Comparison of ENCODE assay signal across 8 cellular contexts in the genomic region with DNA sequence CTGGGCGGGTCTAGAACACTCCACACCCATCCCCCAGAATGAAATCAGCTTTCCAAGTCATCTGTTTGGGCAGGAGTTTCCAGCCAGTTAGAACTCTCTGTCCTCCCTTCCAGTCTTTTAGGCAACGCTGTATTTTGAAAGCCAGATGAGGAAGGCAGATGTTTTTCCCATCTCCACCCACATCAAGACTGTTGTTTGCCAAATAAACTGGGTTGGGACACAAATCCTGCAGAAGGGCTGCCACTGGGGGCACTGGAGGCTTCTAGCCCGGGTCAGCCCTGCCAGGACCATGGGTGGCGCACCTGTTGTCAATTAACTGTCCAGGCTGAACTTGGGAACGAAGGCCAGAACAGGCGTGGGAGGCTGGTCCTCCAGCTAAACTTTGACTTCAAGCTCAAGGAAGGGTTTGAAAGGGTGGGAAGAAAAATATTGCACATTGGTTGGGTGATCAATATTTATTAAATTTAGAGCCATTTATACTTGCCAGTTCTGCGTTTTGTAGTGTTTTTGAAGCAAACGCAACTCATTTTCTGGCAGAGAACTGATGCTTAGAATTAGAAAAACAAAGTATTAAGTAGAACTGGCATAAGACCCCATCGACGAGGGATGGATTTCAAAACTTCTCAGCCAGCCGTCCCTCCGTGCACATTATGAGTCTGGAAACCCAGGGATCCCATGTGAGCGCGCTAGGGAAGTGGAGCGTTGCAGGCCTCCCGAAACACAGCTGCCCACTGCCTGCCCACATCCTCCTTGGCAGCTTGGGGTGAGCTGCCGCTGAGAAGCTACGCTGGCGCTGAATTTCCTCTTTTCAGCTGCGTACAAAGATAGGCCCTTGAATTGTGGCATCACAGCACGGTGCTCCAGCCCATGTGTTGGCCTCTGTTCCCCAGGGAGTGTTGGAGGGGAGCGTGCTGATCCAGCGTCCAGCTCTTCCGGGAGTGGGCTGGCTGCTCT.
A peak's percentile ranks its signal among the peaks of the same experiment; 100 is the strongest.
DNase-seq lines count a peak whose midpoint lies in the region; ATAC-seq and TF ChIP-seq lines count a peak whose summit lies in the region.

No MANE protein-coding gene starts in this region.

- peak; percentile 29 for ATAC-seq in GM21529 (IDR thresholded peaks at IDR 0.05; ENCODE audit: unreplicated experiment)
- ATAC-seq in omental fat pad (ENCODE audit: low FRiP score) = peak; percentile 20
- no peak for ATAC-seq in GM19328 (IDR thresholded peaks at IDR 0.05; ENCODE audit: unreplicated experiment)

- H3K4me1 Mint-ChIP-seq in type B pancreatic cell (ENCODE audit: unreplicated experiment) = peaks cover 12% of the 10 kb centered on the region

- peaks cover under 1% of the 10 kb centered on the region for H3K9me3 Mint-ChIP-seq in type B pancreatic cell

- H3K27me3 Mint-ChIP-seq in type B pancreatic cell = peaks cover 2% of the 10 kb centered on the region

- no peak overlapping the region for H3K27ac Mint-ChIP-seq in type B pancreatic cell

- TF ChIP-seq POLR2A in erythroblast (IDR thresholded peaks at IDR 0.05; ENCODE audit: low read length) = no peak

- peak; percentile 96 for DNase-seq in CD1c-positive myeloid dendritic cell (ENCODE audit: extremely low spot score)
- peak; percentile 57 for DNase-seq in NCI-H1092 treated with DMSO at 0.1 percent for 48 hours (lab: John Stamatoyannopoulos, UW)
- DNase-seq in erythroblast (lab: John Stamatoyannopoulos, UW) = peak; percentile 6 to 44
- no peak for DNase-seq in omental fat pad (ENCODE audit: low spot score)
- no peak for DNase-seq in activated T-cell treated with anti-CD3 and anti-CD28 coated beads, Interleukin-2, amount 50 U/mL, for 48 hours
- no peak for DNase-seq in type B pancreatic cell (ENCODE audit: extremely low spot score, unreplicated experiment)

- TF ChIP-seq CTCF in omental fat pad (IDR thresholded peaks at IDR 0.05) (no peak), type B pancreatic cell (conservative IDR thresholded peaks at IDR 0.05) (no peak)

- H3K36me3 Mint-ChIP-seq in type B pancreatic cell = no peaks in the 10 kb centered on the region

- H3K4me3 Mint-ChIP-seq in type B pancreatic cell = no peak overlapping the region

Comparison
In these comparisons a context has a peak if more than half of its experiments do, and no peak if none do; other contexts are left out.
1. DNase-seq: peak in CD1c-positive myeloid dendritic cell (single experiment), NCI-H1092 treated with DMSO at 0.1 percent for 48 hours (single experiment) and erythroblast (2 of 2); none in omental fat pad (single experiment), activated T-cell treated with anti-CD3 and anti-CD28 coated beads, Interleukin-2, amount 50 U/mL, for 48 hours (0 of 2) and type B pancreatic cell (single experiment).